In genomic region chr1:205579711-205580110, GRCh38 we compare ENCODE assay signal across 14 cellular contexts. TPM values are rescaled to one million over a fixed set of nuclear protein-coding genes. Genes with fewer than 3 reads are reported as not detected.
DNase-seq lines count a peak whose midpoint lies in the region; ATAC-seq and TF ChIP-seq lines count a peak whose summit lies in the region.
"Had no signal": no experiment of that assay in that cellular context is flagged by ENCODE, and none has a peak within 500 bp of the region (broad histone marks: within the 10 kb centered on the region; RNA-seq: fewer than 3 reads in every experiment).

No MANE protein-coding gene starts in this region.

- H3K27ac ChIP-seq in C4-2B: peak overlapping the region; percentile 70
- no peak overlapping the region for H3K27ac ChIP-seq in H9 (ENCODE audit: insufficient read length, low read depth, low read length)
- no peak overlapping the region for H3K27ac ChIP-seq in effector memory CD4-positive, alpha-beta T cell (ENCODE audit: insufficient read depth, low read length, poor library complexity, severe bottlenecking)
- H3K27ac ChIP-seq: BLaER1 treated with 17β-estradiol and CSF1 and Interleukin-3, amounts not matched to agents 10 nM and 100 nM; GM23248 had no signal

- POLR2A ChIA-PET in GM10248 (lab: Yijun Ruan, JAX): no interaction called here

- H3T11ph ChIP-seq in H9 (ENCODE audit: low read length): no peak overlapping the region

- no peak overlapping the region for H3K4me2 ChIP-seq in H9 (ENCODE audit: insufficient read depth, insufficient read length, low read length)
- H3K4me2 ChIP-seq: BLaER1 treated with 17β-estradiol and CSF1 and Interleukin-3, amounts not matched to agents 10 nM and 100 nM had no signal

- no peak overlapping the region for H3K9ac ChIP-seq in H9 (ENCODE audit: extremely low read depth, insufficient read length, low read length)
- H3K9ac ChIP-seq: BLaER1 treated with 17β-estradiol and CSF1 and Interleukin-3, amounts not matched to agents 10 nM and 100 nM; GM23248 had no signal

- H4K91ac ChIP-seq in H9 (ENCODE audit: insufficient read length, low read depth, low read length): no peak overlapping the region

- H2BK12ac ChIP-seq in H9 (ENCODE audit: insufficient read length, low read depth, low read length): no peak overlapping the region

- no peaks in the 10 kb centered on the region for H4K20me1 ChIP-seq in H9 (ENCODE audit: control insufficient read depth, insufficient read depth, insufficient read length)

- no peaks in the 10 kb centered on the region for H3K36me3 ChIP-seq in effector memory CD4-positive, alpha-beta T cell (ENCODE audit: control insufficient read depth, insufficient read depth, low read length)
- H3K36me3 ChIP-seq: BLaER1 treated with 17β-estradiol and CSF1 and Interleukin-3, amounts not matched to agents 10 nM and 100 nM had no signal

- WGBS in H9 (ENCODE audit: extremely low coverage, insufficient read length, low lambda C conversion rate): no CpG with 5 or more reads among the region's 12 CpGs

- H2AK5ac ChIP-seq in H9 (ENCODE audit: insufficient read length, low read length): no peak overlapping the region

- no peak overlapping the region for H2BK15ac ChIP-seq in H9 (ENCODE audit: low read depth, low read length)

- H2BK20ac ChIP-seq in H9 (ENCODE audit: low read depth, low read length, poor library complexity, severe bottlenecking): no peak overlapping the region

- no peak overlapping the region for H3K23ac ChIP-seq in H9 (ENCODE audit: insufficient read length, low read depth, low read length)

- no peak for ATAC-seq in GM18868 (IDR thresholded peaks at IDR 0.05; ENCODE audit: unreplicated experiment)

- no peak overlapping the region; a peak in 1 of 5 replicates for H3K4me3 Mint-ChIP-seq in H9
- no peak overlapping the region for H3K4me3 Mint-ChIP-seq in chondrocyte (ENCODE audit: unreplicated experiment)
- H3K4me3 Mint-ChIP-seq in neural crest cell: no peak overlapping the region

- no peak overlapping the region for H3K56ac ChIP-seq in H9 (ENCODE audit: insufficient read length, low read depth, low read length)

- H3K27me3 Mint-ChIP-seq in H9 (ENCODE audit: low read depth): peaks cover 62% of the 10 kb centered on the region
- H3K27me3 Mint-ChIP-seq in chondrocyte (ENCODE audit: low read depth): peaks cover 52% of the 10 kb centered on the region
- peaks cover 21% of the 10 kb centered on the region for H3K27me3 Mint-ChIP-seq in neural crest cell (ENCODE audit: low read depth)

- H4K8ac ChIP-seq in H9 (replicated peaks; ENCODE audit: insufficient read length, low read depth, low read length): no peak overlapping the region

- H3K4me3 ChIP-seq in effector memory CD4-positive, alpha-beta T cell (ENCODE audit: insufficient read depth, low read depth, low read length, poor library complexity, severe bottlenecking): no peak overlapping the region
- H3K4me3 ChIP-seq: BLaER1 treated with 17β-estradiol and CSF1 and Interleukin-3, amounts not matched to agents 10 nM and 100 nM; GM23248 had no signal

- H3K23me2 ChIP-seq in H9 (ENCODE audit: insufficient read length, low read depth, low read length, poor library complexity, severe bottlenecking): no peaks in the 10 kb centered on the region

- no peak overlapping the region for H3K4ac ChIP-seq in H9 (ENCODE audit: low read depth, low read length)

- peak overlapping the region; percentile 3 for H3K18ac ChIP-seq in H9 (ENCODE audit: insufficient read length, low read depth, low read length)

- DNase-seq in H9: peak; percentile 33
- DNase-seq in chondrocyte (ENCODE audit: low spot score): peak; percentile 73
- no peak for DNase-seq in neural crest cell (ENCODE audit: low read depth, low spot score)
- DNase-seq in medulla oblongata (ENCODE audit: extremely low spot score): no peak
- no peak for DNase-seq in GM10248 (ENCODE audit: extremely low spot score)
- DNase-seq in effector memory CD4-positive, alpha-beta T cell: no peak
- DNase-seq: GM23248, MM.1S, NCI-H1092, NCI-H1436 treated with DMSO at 0.1 percent for 48 hours, Right ventricle myocardium superior had no signal

- no peaks in the 10 kb centered on the region for H3K36me3 Mint-ChIP-seq in H9 (ENCODE audit: insufficient read depth in 1 of 3, low read depth in 3 of 3)
- no peaks in the 10 kb centered on the region for H3K36me3 Mint-ChIP-seq in chondrocyte (ENCODE audit: low read depth)
- no peaks in the 10 kb centered on the region for H3K36me3 Mint-ChIP-seq in neural crest cell (ENCODE audit: low read depth)

- H3K79me1 ChIP-seq in H9 (ENCODE audit: insufficient read depth, low read depth, low read length, poor library complexity, severe bottlenecking): no peaks in the 10 kb centered on the region

- no peak for TF ChIP-seq CTCF in C4-2B (conservative IDR thresholded peaks at IDR 0.05)
- TF ChIP-seq CTCF in H9 (conservative IDR thresholded peaks at IDR 0.05): no peak
- TF ChIP-seq CTCF in chondrocyte (IDR thresholded peaks at IDR 0.05): no peak
- TF ChIP-seq CTCF in neural crest cell (conservative IDR thresholded peaks at IDR 0.05): no peak
- no peak for TF ChIP-seq CTCF in GM10248 (IDR thresholded peaks at IDR 0.05; ENCODE audit: control extremely low read depth, extremely low read depth, low read depth, missing control alignments)

- H2BK120ac ChIP-seq in H9 (ENCODE audit: low read depth, low read length, poor library complexity, severe bottlenecking): no peak overlapping the region

- H4K5ac ChIP-seq in H9 (ENCODE audit: insufficient read length, low read depth, low read length): no peak overlapping the region

- H3K4me1 Mint-ChIP-seq in H9: peaks cover 17 to 25% of the 10 kb centered on the region in 2 experiments
- H3K4me1 Mint-ChIP-seq in chondrocyte (ENCODE audit: low read depth): no peaks in the 10 kb centered on the region
- H3K4me1 Mint-ChIP-seq in neural crest cell: no peaks in the 10 kb centered on the region

- H3K27ac Mint-ChIP-seq in H9: no peak overlapping the region
- H3K27ac Mint-ChIP-seq in chondrocyte (ENCODE audit: unreplicated experiment): no peak overlapping the region
- H3K27ac Mint-ChIP-seq in neural crest cell (ENCODE audit: unreplicated experiment): peak overlapping the region; percentile 35

- no peaks in the 10 kb centered on the region for H3K9me3 ChIP-seq in H9 (ENCODE audit: control insufficient read depth, low read depth, low read length)
- H3K9me3 ChIP-seq in effector memory CD4-positive, alpha-beta T cell (ENCODE audit: control insufficient read depth, low read length): no peaks in the 10 kb centered on the region
- H3K9me3 ChIP-seq: BLaER1 treated with 17β-estradiol and CSF1 and Interleukin-3, amounts not matched to agents 10 nM and 100 nM had no signal

- H3K9me3 Mint-ChIP-seq in H9 (no peaks in the 10 kb centered on the region), chondrocyte (ENCODE audit: low read depth) (no peaks in the 10 kb centered on the region), neural crest cell (no peaks in the 10 kb centered on the region)

- H3K79me2 ChIP-seq in H9 (ENCODE audit: insufficient read depth, low read length): no peaks in the 10 kb centered on the region

- CTCF ChIA-PET in GM10248 (lab: Yijun Ruan, JAX): interaction anchor here (1.0 to 6.5 kb wide), 2 partner anchors 12 to 55 kb away, joined by 4 to 57 read pairs; no protein-coding TSS in a partner anchor

- no peak overlapping the region for H2AFZ ChIP-seq in H9 (ENCODE audit: low read length)
- H2AFZ ChIP-seq: GM23248 had no signal

- H3K4me1 ChIP-seq in H9 (ENCODE audit: insufficient read depth, low read length): no peaks in the 10 kb centered on the region; the same call in 1 of the 2 replicates
- no peaks in the 10 kb centered on the region for H3K4me1 ChIP-seq in effector memory CD4-positive, alpha-beta T cell (ENCODE audit: control insufficient read depth, insufficient read depth, low read length, poor library complexity, severe bottlenecking)

- no peak overlapping the region; the same call in 1 of the 2 replicates for H3K14ac ChIP-seq in H9 (ENCODE audit: insufficient read depth, low read length)

- H3K27me3 ChIP-seq in H9 (ENCODE audit: insufficient read depth, low read length): no peaks in the 10 kb centered on the region; the same call in 1 of the 2 replicates
- peaks cover 8% of the 10 kb centered on the region for H3K27me3 ChIP-seq in effector memory CD4-positive, alpha-beta T cell (replicated peaks; ENCODE audit: control insufficient read depth, insufficient read depth, low read length, poor library complexity, severe bottlenecking)

- no peak overlapping the region for H2BK5ac ChIP-seq in H9 (ENCODE audit: insufficient read length, low read length)

RNA-seq across cellular contexts. Expression of gene ELK4, which starts 52.1 kb away (rescaled TPM):
- total RNA-seq in H9 (2021) (28.7 and 31.2 TPM in 2 replicates), chondrocyte (33.0 to 37.2 TPM (median 35.6 TPM) in 3 replicates), neural crest cell (30.1 and 33.1 TPM in 2 replicates)

Comparison
In these comparisons a context has a peak if more than half of its experiments do, and no peak if none do; other contexts are left out.
1. DNase-seq: peak in H9 (single experiment) and chondrocyte (single experiment); none in neural crest cell (single experiment), medulla oblongata (single experiment), GM10248 (single experiment) and effector memory CD4-positive, alpha-beta T cell (0 of 3).